Comparison of ENCODE assay signal across 36 cellular contexts in the genomic region with DNA sequence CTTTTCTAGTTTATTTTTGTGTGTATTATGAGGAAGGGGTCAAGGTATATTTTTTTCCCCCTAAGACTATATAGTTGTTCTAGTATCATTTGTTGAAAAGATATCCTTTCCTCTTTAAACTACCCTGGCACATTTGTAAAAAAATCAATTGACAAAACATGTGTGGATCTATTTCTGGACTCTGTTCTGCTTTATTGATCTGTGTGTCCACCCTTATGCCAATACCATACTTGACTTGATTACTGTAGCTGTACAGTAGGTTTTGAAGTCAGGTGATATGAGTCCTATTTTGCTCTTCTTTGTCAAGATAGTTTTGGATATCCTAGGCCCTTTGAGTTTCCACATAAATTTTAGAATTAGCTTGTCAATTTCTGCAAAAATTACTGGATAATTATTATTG. TPM values are rescaled to one million over a fixed set of nuclear protein-coding genes. Genes with fewer than 3 reads are reported as not detected.
"Had no signal": no experiment of that assay in that cellular context is flagged by ENCODE, and none has a peak within 500 bp of the region (broad histone marks: within the 10 kb centered on the region; RNA-seq: fewer than 3 reads in every experiment).

No MANE protein-coding gene starts in this region.

- DNase-seq: activated B cell treated with CpG ODN at 0.5 μM for 24 hours; activated CD4-positive, alpha-beta memory T cell treated with anti-CD3 and anti-CD28 coated beads for 36 hours; activated CD4-positive, alpha-beta T cell treated with anti-CD3 and anti-CD28 coated beads for 4 hours; activated CD4-positive, alpha-beta T cell treated with anti-CD3 and anti-CD28 coated beads, Interleukin-2, amount 10 ng/mL, durations not matched to agents 24 days and 14 days; activated CD4-positive, alpha-beta T cell treated with anti-CD3 and anti-CD28 coated beads, Interleukin-2, amount 50 U/mL, for 1 hour; activated CD4-positive, alpha-beta T cell treated with anti-CD3 and anti-CD28 coated beads, Interleukin-2, amount 50 U/mL, for 4 hours; activated CD4-positive, CD25-positive, alpha-beta regulatory T cell treated with anti-CD3 and anti-CD28 coated beads, Interleukin-2, amount 50 U/mL, for 72 hours; activated CD8-positive, alpha-beta memory T cell treated with anti-CD3 and anti-CD28 coated beads, Interleukin-2, amount 50 U/mL, for 4 hours; activated CD8-positive, alpha-beta T cell treated with anti-CD3 and anti-CD28 coated beads for 36 hours; activated effector memory CD4-positive, alpha-beta T cell treated with anti-CD3 and anti-CD28 coated beads, Interleukin-2, amount 50 U/mL, for 16 hours; activated gamma-delta T cell treated with Interleukin-2 at 50 U/mL for 16 hours; activated naive CD4-positive, alpha-beta T cell; activated naive CD4-positive, alpha-beta T cell treated with anti-CD3 and anti-CD28 coated beads for 36 hours; activated naive CD4-positive, alpha-beta T cell treated with anti-CD3 and anti-CD28 coated beads, Interleukin-2, amount 50 U/mL, for 16 hours; activated naive CD8-positive, alpha-beta T cell treated with anti-CD3 and anti-CD28 coated beads for 36 hours; activated T-cell treated with anti-CD3 and anti-CD28 coated beads for 4 hours; activated T-cell treated with anti-CD3 and anti-CD28 coated beads, Interleukin-2, amount 50 U/mL, for 1 hour; activated T-cell treated with anti-CD3 and anti-CD28 coated beads, Interleukin-2, amount 50 U/mL, for 4 hours; activated T-cell treated with anti-CD3 and anti-CD28 coated beads, Interleukin-2, amount 50 U/mL, for 72 hours; adrenal gland; amniotic stem cell; body of pancreas; brain microvascular endothelial cell; central memory CD4-positive, alpha-beta T cell; T-helper 1 cell; T-helper 2 cell; T-helper 9 cell had no signal

- H3K27ac ChIP-seq: adrenal gland, body of pancreas, brain microvascular endothelial cell, breast epithelium, VCaP had no signal

- H3K4me1 ChIP-seq: adrenal gland, body of pancreas, breast epithelium had no signal

- H3K27me3 Mint-ChIP-seq: activated CD8-positive, alpha-beta T cell treated with anti-CD3 and anti-CD28 coated beads for 36 hours; activated naive CD8-positive, alpha-beta T cell treated with anti-CD3 and anti-CD28 coated beads for 36 hours; activated T-helper 17 cell treated with anti-CD3 and anti-CD28 coated beads, Interleukin-2, amount 50 U/mL, for 72 hours had no signal

- H3K27ac Mint-ChIP-seq: activated B cell treated with CpG ODN at 0.5 μM for 24 hours; activated CD4-positive, alpha-beta memory T cell treated with anti-CD3 and anti-CD28 coated beads for 36 hours; activated CD4-positive, alpha-beta T cell treated with anti-CD3 and anti-CD28 coated beads, Interleukin-2, amount 10 ng/mL, durations not matched to agents 24 days and 14 days; activated CD8-positive, alpha-beta T cell treated with anti-CD3 and anti-CD28 coated beads for 36 hours; activated naive CD4-positive, alpha-beta T cell treated with anti-CD3 and anti-CD28 coated beads for 36 hours; activated naive CD4-positive, alpha-beta T cell treated with anti-CD3 and anti-CD28 coated beads, Interleukin-2, amount 50 U/mL, for 72 hours; activated naive CD8-positive, alpha-beta T cell treated with anti-CD3 and anti-CD28 coated beads for 36 hours; activated T-cell treated with anti-CD3 and anti-CD28 coated beads, Interleukin-2, amount 50 U/mL, for 72 hours; activated T-helper 1 cell treated with anti-CD3 and anti-CD28 coated beads, Interleukin-12 subunit alpha, Interleukin-12 subunit beta, Interleukin-2, Interleukin-4 antibody, amounts not matched to agents 30 ng/mL and 10 ng/mL and 1 ng/mL, durations not matched to agents 14 hours and 24 hours and 36 hours; activated T-helper 17 cell treated with anti-CD3 and anti-CD28 coated beads, Interleukin-2, amount 50 U/mL, for 72 hours; T-helper 1 cell treated with Interleukin-12 subunit alpha and Interleukin-12 subunit beta and Interleukin-4 antibody, amounts not matched to agents 30 μg/mL and 1 μg/mL, for 36 hours; T-helper 2 cell treated with Interferon-gamma antibody and Interleukin-4, amounts not matched to agents 5 μg/mL and 100 μg/mL, for 36 hours had no signal

- H3K9me3 Mint-ChIP-seq: activated B cell treated with CpG ODN at 0.5 μM for 24 hours; activated CD4-positive, alpha-beta memory T cell treated with anti-CD3 and anti-CD28 coated beads for 36 hours; activated CD4-positive, alpha-beta T cell treated with anti-CD3 and anti-CD28 coated beads, Interleukin-2, amount 10 ng/mL, durations not matched to agents 24 days and 14 days; activated CD8-positive, alpha-beta T cell treated with anti-CD3 and anti-CD28 coated beads for 36 hours; activated naive CD4-positive, alpha-beta T cell treated with anti-CD3 and anti-CD28 coated beads for 36 hours; activated naive CD4-positive, alpha-beta T cell treated with anti-CD3 and anti-CD28 coated beads, Interleukin-2, amount 50 U/mL, for 72 hours; activated naive CD8-positive, alpha-beta T cell treated with anti-CD3 and anti-CD28 coated beads for 36 hours; activated T-cell treated with anti-CD3 and anti-CD28 coated beads, Interleukin-2, amount 50 U/mL, for 4 hours; activated T-cell treated with anti-CD3 and anti-CD28 coated beads, Interleukin-2, amount 50 U/mL, for 72 hours; activated T-helper 1 cell treated with anti-CD3 and anti-CD28 coated beads, Interleukin-12 subunit alpha, Interleukin-12 subunit beta, Interleukin-2, Interleukin-4 antibody, amounts not matched to agents 30 ng/mL and 10 ng/mL and 1 ng/mL, durations not matched to agents 14 hours and 24 hours and 36 hours; activated T-helper 17 cell treated with anti-CD3 and anti-CD28 coated beads, Interleukin-2, amount 50 U/mL, for 72 hours; T-helper 1 cell treated with Interleukin-12 subunit alpha and Interleukin-12 subunit beta and Interleukin-4 antibody, amounts not matched to agents 30 μg/mL and 1 μg/mL, for 36 hours; T-helper 2 cell treated with Interferon-gamma antibody and Interleukin-4, amounts not matched to agents 5 μg/mL and 100 μg/mL, for 36 hours had no signal

- FAIRE-seq: astrocyte, TTC549 had no signal

- H3K27me3 ChIP-seq: adrenal gland, body of pancreas, brain microvascular endothelial cell, breast epithelium had no signal

- ATAC-seq: activated CD8-positive, alpha-beta T cell treated with anti-CD3 and anti-CD28 coated beads for 36 hours; activated naive CD4-positive, alpha-beta T cell treated with anti-CD3 and anti-CD28 coated beads, Interleukin-2, amount 50 U/mL, for 72 hours; activated T-cell treated with anti-CD3 and anti-CD28 coated beads, Interleukin-2, amount 50 U/mL, for 4 hours; activated T-cell treated with anti-CD3 and anti-CD28 coated beads, Interleukin-2, amount 50 U/mL, for 72 hours; activated T-helper 17 cell treated with anti-CD3 and anti-CD28 coated beads, Interleukin-2, amount 50 U/mL, for 72 hours; body of pancreas had no signal

- H3K4me1 Mint-ChIP-seq: activated B cell treated with CpG ODN at 0.5 μM for 24 hours; activated CD4-positive, alpha-beta T cell treated with anti-CD3 and anti-CD28 coated beads, Interleukin-2, amount 10 ng/mL, durations not matched to agents 24 days and 14 days; activated naive CD8-positive, alpha-beta T cell treated with anti-CD3 and anti-CD28 coated beads for 36 hours; activated T-helper 17 cell treated with anti-CD3 and anti-CD28 coated beads, Interleukin-2, amount 50 U/mL, for 72 hours had no signal

- H3K4me3 Mint-ChIP-seq: activated B cell treated with CpG ODN at 0.5 μM for 24 hours; activated CD4-positive, alpha-beta memory T cell treated with anti-CD3 and anti-CD28 coated beads for 36 hours; activated CD4-positive, alpha-beta T cell treated with anti-CD3 and anti-CD28 coated beads, Interleukin-2, amount 10 ng/mL, durations not matched to agents 24 days and 14 days; activated CD8-positive, alpha-beta T cell treated with anti-CD3 and anti-CD28 coated beads for 36 hours; activated naive CD4-positive, alpha-beta T cell treated with anti-CD3 and anti-CD28 coated beads for 36 hours; activated naive CD8-positive, alpha-beta T cell treated with anti-CD3 and anti-CD28 coated beads for 36 hours; activated T-cell treated with anti-CD3 and anti-CD28 coated beads, Interleukin-2, amount 50 U/mL, for 4 hours; activated T-cell treated with anti-CD3 and anti-CD28 coated beads, Interleukin-2, amount 50 U/mL, for 72 hours; activated T-helper 1 cell treated with anti-CD3 and anti-CD28 coated beads, Interleukin-12 subunit alpha, Interleukin-12 subunit beta, Interleukin-2, Interleukin-4 antibody, amounts not matched to agents 30 ng/mL and 10 ng/mL and 1 ng/mL, durations not matched to agents 14 hours and 24 hours and 36 hours; activated T-helper 17 cell treated with anti-CD3 and anti-CD28 coated beads, Interleukin-2, amount 50 U/mL, for 72 hours; T-helper 1 cell treated with Interleukin-12 subunit alpha and Interleukin-12 subunit beta and Interleukin-4 antibody, amounts not matched to agents 30 μg/mL and 1 μg/mL, for 36 hours; T-helper 2 cell treated with Interferon-gamma antibody and Interleukin-4, amounts not matched to agents 5 μg/mL and 100 μg/mL, for 36 hours had no signal

- H3K36me3 ChIP-seq: adrenal gland, brain microvascular endothelial cell, breast epithelium had no signal

- H3K9me3 ChIP-seq: adrenal gland, body of pancreas, breast epithelium had no signal

- H3K4me3 ChIP-seq: adrenal gland, body of pancreas, breast epithelium had no signal

- H3K36me3 Mint-ChIP-seq: activated CD4-positive, alpha-beta memory T cell treated with anti-CD3 and anti-CD28 coated beads for 36 hours; activated naive CD4-positive, alpha-beta T cell treated with anti-CD3 and anti-CD28 coated beads, Interleukin-2, amount 50 U/mL, for 72 hours; activated naive CD8-positive, alpha-beta T cell treated with anti-CD3 and anti-CD28 coated beads for 36 hours had no signal

RNA-seq across cellular contexts. Expression of a gene that starts 21.2 kb away (rescaled TPM):
- total RNA-seq: activated B cell treated with CpG ODN at 0.5 μM for 24 hours; activated CD4-positive, alpha-beta T cell treated with anti-CD3 and anti-CD28 coated beads, Interleukin-2, amount 10 ng/mL, durations not matched to agents 24 days and 14 days; activated naive CD8-positive, alpha-beta T cell treated with anti-CD3 and anti-CD28 coated beads for 36 hours had no signal
